Comparison of ENCODE assay signal across 18 cellular contexts in the genomic region with DNA sequence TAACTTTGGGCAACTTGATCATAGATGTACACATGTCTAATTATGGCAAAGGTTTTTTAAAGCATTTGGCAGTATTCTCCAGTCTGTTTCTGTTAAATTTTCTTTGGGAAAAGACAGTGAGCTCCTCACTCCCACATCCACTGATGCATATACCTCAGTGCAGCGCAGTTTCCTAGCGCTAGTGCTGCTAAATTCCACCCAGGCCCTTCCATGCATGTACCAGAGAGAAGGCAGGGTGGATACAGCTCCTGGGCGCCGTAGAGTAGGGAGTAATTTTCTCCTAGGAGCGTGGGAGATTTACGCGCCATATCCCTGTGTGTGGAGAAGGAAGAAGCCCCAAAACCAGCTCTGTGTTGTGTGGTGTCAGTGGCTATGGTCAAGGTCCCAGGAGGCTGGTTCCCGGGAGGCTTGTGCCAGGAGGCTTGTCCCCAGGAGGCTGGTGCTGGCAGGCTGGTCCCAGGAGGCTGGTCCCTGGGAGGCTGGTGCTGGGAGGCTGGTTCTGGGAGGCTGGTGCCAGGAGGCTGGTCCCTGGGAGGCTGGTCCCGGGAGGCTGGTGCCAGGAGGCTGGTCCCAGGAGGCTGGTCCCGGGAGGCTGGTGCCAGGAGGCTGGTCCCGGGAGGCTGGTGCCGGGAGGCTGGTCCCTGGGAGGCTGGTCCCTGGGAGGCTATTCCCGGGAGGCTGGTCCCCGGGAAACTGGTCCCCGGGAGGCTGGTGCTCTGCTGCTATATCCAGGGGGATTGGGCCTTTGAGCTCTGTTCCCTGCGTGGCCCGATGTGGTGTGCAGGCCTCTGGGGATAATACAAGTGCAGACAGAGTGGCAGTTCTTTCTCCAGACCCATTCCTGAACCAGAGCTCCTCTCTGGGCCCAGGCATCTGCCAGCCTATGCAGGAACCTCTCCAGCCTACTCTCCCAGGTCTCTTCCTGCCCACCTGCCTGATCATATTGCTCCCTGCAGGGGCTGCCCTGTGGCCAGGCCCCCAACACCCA.
DNase-seq lines count a peak whose midpoint lies in the region; ATAC-seq and TF ChIP-seq lines count a peak whose summit lies in the region.
"Had no signal": no experiment of that assay in that cellular context is flagged by ENCODE, and none has a peak within 500 bp of the region (broad histone marks: within the 10 kb centered on the region; RNA-seq: fewer than 3 reads in every experiment).

No MANE protein-coding gene starts in this region.

- H3K4me3 ChIP-seq in NB4 (ENCODE audit: low read depth, low read length) (no peak overlapping the region), dorsolateral prefrontal cortex (no peak overlapping the region), neural progenitor cell (no peak overlapping the region), tibial artery (no peak overlapping the region)
- H3K4me3 ChIP-seq: MG63, Peyer's patch had no signal

- H3K36me3 ChIP-seq in neural progenitor cell = no peaks in the 10 kb centered on the region
- H3K36me3 ChIP-seq in tibial artery = no peaks in the 10 kb centered on the region
- H3K36me3 ChIP-seq: BE2C, MG63, Peyer's patch had no signal

- peaks cover 8% of the 10 kb centered on the region for H3K36me3 Mint-ChIP-seq in neural progenitor cell

- no peak overlapping the region for H3K9ac ChIP-seq in neural progenitor cell
- H3K9ac ChIP-seq: KMS-11 had no signal

- H3K27me3 ChIP-seq in dorsolateral prefrontal cortex (no peaks in the 10 kb centered on the region), neural progenitor cell (no peaks in the 10 kb centered on the region), tibial artery (no peaks in the 10 kb centered on the region)
- H3K27me3 ChIP-seq: BE2C, MG63, Peyer's patch had no signal

- peaks cover 23% of the 10 kb centered on the region for H3K4me1 Mint-ChIP-seq in neural progenitor cell

- H3K4me2 ChIP-seq in neural progenitor cell = no peak overlapping the region
- H3K4me2 ChIP-seq: KMS-11 had no signal

- H2AFZ ChIP-seq in neural progenitor cell (replicated peaks) = no peak overlapping the region

- H3K27ac ChIP-seq in dorsolateral prefrontal cortex (peak overlapping the region in 30 of 59 donors; percentile 4 to 86 (median 44)), neural progenitor cell (no peak overlapping the region), tibial artery (peak overlapping the region; percentile 60 to 79)
- H3K27ac ChIP-seq: KMS-11, Peyer's patch had no signal

- H4K20me1 ChIP-seq in neural progenitor cell (ENCODE audit: low read depth) = no peaks in the 10 kb centered on the region

- peaks cover 2% of the 10 kb centered on the region for H3K9me3 Mint-ChIP-seq in neural progenitor cell

- H3K4me3 Mint-ChIP-seq in neural progenitor cell = no peak overlapping the region

- ATAC-seq in HG03469 (IDR thresholded peaks at IDR 0.05; ENCODE audit: unreplicated experiment) = no peak
- no peak for ATAC-seq in GM19324 (IDR thresholded peaks at IDR 0.05; ENCODE audit: low FRiP score, unreplicated experiment)
- ATAC-seq: HepG2 had no signal

- no peak for TF ChIP-seq CTCF in NB4 (IDR thresholded peaks at IDR 0.05; ENCODE audit: low read depth, low read length)
- TF ChIP-seq CTCF in dorsolateral prefrontal cortex (IDR thresholded peaks at IDR 0.05 in 54 of 56, conservative IDR thresholded peaks at IDR 0.05 in 2 of 56; ENCODE audit: low read depth in 1 of 56, partially characterized antibody in 56 of 56) = no peak
- no peak for TF ChIP-seq CTCF in neural progenitor cell (IDR thresholded peaks at IDR 0.05)
- TF ChIP-seq CTCF in tibial artery (IDR thresholded peaks at IDR 0.05) = no peak

- DNase-seq in NB4 (ENCODE audit: low read depth) (peak; percentile 53), dorsolateral prefrontal cortex (peak in 2 of 10 donors; percentile 39 to 42), neural progenitor cell (ENCODE audit: low spot score) (no peak), tibial artery (peak; percentile 6 to 65), activated gamma-delta T cell treated with Interleukin-2 at 50 U/mL for 16 hours (no peak)
- DNase-seq: BE2C, GF-D8, MG63, NCI-H1105 treated with DMSO at 0.1 percent for 48 hours, NCI-H187, NCI-H446 treated with DMSO at 0.1 percent for 48 hours, NCI-H748 treated with DMSO at 0.1 percent for 48 hours, SIG-M5 had no signal

- H3F3A ChIP-seq in neural progenitor cell (ENCODE audit: low read depth) = no peaks in the 10 kb centered on the region

- no peaks in the 10 kb centered on the region for H3K9me3 ChIP-seq in neural progenitor cell (ENCODE audit: low read depth)
- H3K9me3 ChIP-seq in tibial artery = no peaks in the 10 kb centered on the region
- H3K9me3 ChIP-seq: BE2C, MG63, Peyer's patch had no signal

- H3K4me1 ChIP-seq in neural progenitor cell (no peaks in the 10 kb centered on the region), tibial artery (peaks cover 0 to 98% (median 70%) of the 10 kb centered on the region in 4 donors)
- H3K4me1 ChIP-seq: BE2C, Peyer's patch had no signal

- no peak for TF ChIP-seq POLR2A in NB4 (IDR thresholded peaks at IDR 0.05; ENCODE audit: extremely low read depth, insufficient read length)

- peaks cover 5% of the 10 kb centered on the region for H3K27me3 Mint-ChIP-seq in neural progenitor cell (ENCODE audit: insufficient read depth, low read depth)

- no peaks in the 10 kb centered on the region for H3K79me2 ChIP-seq in neural progenitor cell (ENCODE audit: low read depth)

- peak overlapping the region; percentile 83 for H3K27ac Mint-ChIP-seq in neural progenitor cell

- intact Hi-C loops in dorsolateral prefrontal cortex (cut with DNase I) (loop anchor here in 1 of 2 donors (5.0 kb wide), 1 partner anchor 65 kb away; no protein-coding TSS in a partner anchor), tibial artery (cut with DNase I; ENCODE audit: low total_unique reads) (no loop called here)

Comparison
In these comparisons a context has a peak if more than half of its experiments do, and no peak if none do; other contexts are left out.
1. DNase-seq: peak in NB4 (single experiment) and tibial artery (2 of 2); none in neural progenitor cell (single experiment) and activated gamma-delta T cell treated with Interleukin-2 at 50 U/mL for 16 hours (single experiment).